18 cellular contexts compared by ENCODE assay signal in the genomic region with DNA sequence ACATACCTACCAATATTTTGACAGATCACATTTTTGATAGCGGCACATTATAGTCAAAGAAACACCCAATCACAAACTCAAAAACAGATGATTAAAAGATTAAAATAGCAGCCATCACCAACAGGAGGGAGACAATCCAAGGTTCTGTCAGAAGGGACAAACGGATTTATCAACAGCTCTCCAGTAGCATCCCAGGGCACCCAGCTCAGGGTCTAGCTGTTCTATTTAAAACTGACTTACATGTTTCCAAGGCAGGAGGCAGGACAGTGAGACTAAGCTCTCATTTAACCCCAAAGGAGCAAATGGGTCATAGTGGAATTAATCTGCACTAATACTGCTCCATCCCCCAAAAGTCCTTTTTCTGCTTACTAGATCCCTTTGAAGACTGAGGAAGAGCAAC. TPM values are rescaled to one million over a fixed set of nuclear protein-coding genes. Genes with fewer than 3 reads are reported as not detected.
DNase-seq lines count a peak whose midpoint lies in the region; ATAC-seq and TF ChIP-seq lines count a peak whose summit lies in the region.
"Had no signal": no experiment of that assay in that cellular context is flagged by ENCODE, and none has a peak within 500 bp of the region (broad histone marks: within the 10 kb centered on the region; RNA-seq: fewer than 3 reads in every experiment).

No MANE protein-coding gene starts in this region.

- no peak for TF ChIP-seq POLR2A in gastrocnemius medialis (IDR thresholded peaks at IDR 0.05)

- TF ChIP-seq CTCF in right atrium auricular region (IDR thresholded peaks at IDR 0.05) (no peak), gastrocnemius medialis (IDR thresholded peaks at IDR 0.05 in 4 of 5, conservative IDR thresholded peaks at IDR 0.05 in 1 of 5) (no peak), mammary epithelial cell (conservative IDR thresholded peaks at IDR 0.05 in 1 of 2, IDR thresholded peaks at IDR 0.05 in 1 of 2; ENCODE audit: extremely low read depth in 1 of 2, insufficient read depth in 1 of 2, low read depth in 1 of 2, low read length in 2 of 2) (no peak)

- peak overlapping the region in 2 of 8 donors; percentile 22 to 72 for H3K27ac Mint-ChIP-seq in CD8-positive, alpha-beta memory T cell
- H3K27ac Mint-ChIP-seq: B cell had no signal

- H4K20me1 ChIP-seq in mammary epithelial cell (ENCODE audit: insufficient read depth, low read length), result no peaks in the 10 kb centered on the region

- POLR2A ChIA-PET in CD8-positive, alpha-beta memory T cell (lab: Charles Lee), result no interaction called here

- no peak overlapping the region for H3K4me3 ChIP-seq in CD8-positive, alpha-beta memory T cell (ENCODE audit: low read length)
- H3K4me3 ChIP-seq in right atrium auricular region (no peak overlapping the region), gastrocnemius medialis (no peak overlapping the region), mammary epithelial cell (replicated peaks in 1 of 3; ENCODE audit: insufficient read depth in 1 of 3, low read depth in 2 of 3, low read length in 3 of 3) (no peak overlapping the region)
- H3K4me3 ChIP-seq: K562 had no signal

- no peak overlapping the region for H3K27ac ChIP-seq in CD8-positive, alpha-beta memory T cell (ENCODE audit: low read depth, low read length)
- H3K27ac ChIP-seq in right atrium auricular region (peak overlapping the region; percentile 63 to 75), gastrocnemius medialis (peak overlapping the region; percentile 1 to 46 (median 44)), mammary epithelial cell (ENCODE audit: insufficient read depth, low read depth, low read length) (no peak overlapping the region)
- H3K27ac ChIP-seq: RWPE1 had no signal

- CTCF ChIA-PET in CD8-positive, alpha-beta memory T cell (lab: Charles Lee), result interaction anchor here (1.2 to 3.7 kb wide), 2 partner anchors 19 to 40 kb away, joined by 3 to 15 read pairs; no protein-coding TSS in a partner anchor
- CTCF ChIA-PET in mammary epithelial cell (lab: Charles Lee; ENCODE audit: low non-redundant PET), result no interaction called here

- H3K27me3 Mint-ChIP-seq in CD8-positive, alpha-beta memory T cell, result no peaks in the 10 kb centered on the region
- H3K27me3 Mint-ChIP-seq: B cell had no signal

- peaks cover 18% of the 10 kb centered on the region for H3K4me1 ChIP-seq in CD8-positive, alpha-beta memory T cell (ENCODE audit: insufficient read depth, low read length)
- H3K4me1 ChIP-seq in right atrium auricular region (peaks cover 0 to 29% of the 10 kb centered on the region in 2 donors), gastrocnemius medialis (peaks cover 23 to 35% of the 10 kb centered on the region in 2 donors), mammary epithelial cell (ENCODE audit: insufficient read depth, low read length) (peaks cover 12% of the 10 kb centered on the region)

- H3K36me3 Mint-ChIP-seq in CD8-positive, alpha-beta memory T cell, result peaks cover under 1 to 10% (median 2%) of the 10 kb centered on the region in 3 donors

- BruUV-seq in mammary epithelial cell (replicated peaks; lab: Mats Ljungman, UMichigan), result no TSS peak

- intact Hi-C loops in gastrocnemius medialis (cut with DNase I; ENCODE audit: low total_unique reads), result no loop called here
- intact Hi-C loops in mammary epithelial cell (cut with micrococcal nuclease), result no loop called here

- H3K9me3 ChIP-seq in CD8-positive, alpha-beta memory T cell (ENCODE audit: low read length), result no peaks in the 10 kb centered on the region
- H3K9me3 ChIP-seq in right atrium auricular region (no peaks in the 10 kb centered on the region), gastrocnemius medialis (no peaks in the 10 kb centered on the region), mammary epithelial cell (replicated peaks; ENCODE audit: insufficient read depth, low read length) (no peaks in the 10 kb centered on the region)
- H3K9me3 ChIP-seq: Caco-2 had no signal

- H3K9me3 Mint-ChIP-seq in CD8-positive, alpha-beta memory T cell, result no peaks in the 10 kb centered on the region

- H3K4me1 Mint-ChIP-seq in CD8-positive, alpha-beta memory T cell, result peaks cover 44 to 64% (median 57%) of the 10 kb centered on the region in 3 donors

- H3K4me3 Mint-ChIP-seq in CD8-positive, alpha-beta memory T cell, result peak overlapping the region in 4 of 7 donors; percentile 10 to 74 (median 53)
- H3K4me3 Mint-ChIP-seq: B cell had no signal

- dilution Hi-C loops in mammary epithelial cell (cut with HindIII; ENCODE audit: low sequenced_read_pairs), result no loop called here

- H2AFZ ChIP-seq in mammary epithelial cell (ENCODE audit: low read depth, low read length), result no peak overlapping the region

- H3K27me3 ChIP-seq in CD8-positive, alpha-beta memory T cell (ENCODE audit: insufficient read depth, low read length, poor library complexity, severe bottlenecking), result no peaks in the 10 kb centered on the region
- H3K27me3 ChIP-seq in right atrium auricular region, result no peaks in the 10 kb centered on the region
- no peaks in the 10 kb centered on the region for H3K27me3 ChIP-seq in gastrocnemius medialis
- H3K27me3 ChIP-seq in mammary epithelial cell (ENCODE audit: insufficient read depth, low read length), result no peaks in the 10 kb centered on the region

- no peak for ATAC-seq in gastrocnemius medialis
- ATAC-seq: K562 had no signal

- peaks cover 61% of the 10 kb centered on the region for H3K79me2 ChIP-seq in mammary epithelial cell (ENCODE audit: insufficient read depth, low read length)

- WGBS in mammary epithelial cell (ENCODE audit: low coverage, missing lambda C conversion rate), result 86% methylated on average over 2 of the region's 2 CpGs

- no peak overlapping the region for H3K9ac ChIP-seq in mammary epithelial cell (ENCODE audit: insufficient read depth, low read length)

- no peak for DNase-seq in CD8-positive, alpha-beta memory T cell
- DNase-seq in NCI-H82 treated with DMSO at 0.1 percent for 48 hours (lab: John Stamatoyannopoulos, UW; ENCODE audit: unreplicated experiment), result peak; percentile 68
- DNase-seq in right atrium auricular region (ENCODE audit: low spot score), result no peak
- no peak for DNase-seq in gastrocnemius medialis
- no peak for DNase-seq in mammary epithelial cell
- no peak for DNase-seq in T1000 (lab: John Stamatoyannopoulos, UW)
- no peak for DNase-seq in activated naive CD4-positive, alpha-beta T cell treated with anti-CD3 and anti-CD28 coated beads, Interleukin-2, amount 50 U/mL, for 16 hours
- DNase-seq: Caco-2, DND-41, GDM1, HCEC 1CT, NCI-H1092, NCI-H2107, NCI-H226, NCI-H526 had no signal

- in situ Hi-C loops in gastrocnemius medialis (cut with MboI; ENCODE audit: low sequenced_read_pairs in 4 of 4) (no loop called here), mammary epithelial cell (cut with MboI; ENCODE audit: low sequenced_read_pairs in 2 of 2) (no loop called here)

- no peak overlapping the region for H3K4me2 ChIP-seq in mammary epithelial cell (ENCODE audit: insufficient read depth, low read depth, low read length)

- H3K36me3 ChIP-seq in CD8-positive, alpha-beta memory T cell (ENCODE audit: insufficient read depth, low read length), result no peaks in the 10 kb centered on the region
- H3K36me3 ChIP-seq in right atrium auricular region, result no peaks in the 10 kb centered on the region
- no peaks in the 10 kb centered on the region for H3K36me3 ChIP-seq in gastrocnemius medialis
- no peaks in the 10 kb centered on the region for H3K36me3 ChIP-seq in mammary epithelial cell (ENCODE audit: insufficient read depth, low read length)

RNA-seq across cellular contexts. Expression of gene AGTPBP1, which starts 3.2 kb away (rescaled TPM):
- 10 to 100 TPM; 27.5 to 30.2 TPM for total RNA-seq in CD8-positive, alpha-beta memory T cell
- polyA plus RNA-seq in CD8-positive, alpha-beta memory T cell, result 35.5 TPM
- 10 to 100 TPM; 34.1 to 53.2 TPM for total RNA-seq in right atrium auricular region
- total RNA-seq in gastrocnemius medialis, result 10 to 100 TPM; 24.4 to 39.7 (median 31.8) TPM
- 10 to 100 TPM; 12.9 to 18.3 TPM for total RNA-seq in mammary epithelial cell
- 6.2 TPM for polyA plus RNA-seq in mammary epithelial cell
- polyA minus RNA-seq in mammary epithelial cell, result 33.5 TPM

Comparison
In these comparisons a context has a peak if more than half of its experiments do, and no peak if none do; other contexts are left out.
1. H3K27ac ChIP-seq: peak in right atrium auricular region (2 of 2) and gastrocnemius medialis (4 of 4); none in CD8-positive, alpha-beta memory T cell (single experiment) and mammary epithelial cell (single experiment).